Comparison of ENCODE assay signal across 1 cellular context in the genomic region with DNA sequence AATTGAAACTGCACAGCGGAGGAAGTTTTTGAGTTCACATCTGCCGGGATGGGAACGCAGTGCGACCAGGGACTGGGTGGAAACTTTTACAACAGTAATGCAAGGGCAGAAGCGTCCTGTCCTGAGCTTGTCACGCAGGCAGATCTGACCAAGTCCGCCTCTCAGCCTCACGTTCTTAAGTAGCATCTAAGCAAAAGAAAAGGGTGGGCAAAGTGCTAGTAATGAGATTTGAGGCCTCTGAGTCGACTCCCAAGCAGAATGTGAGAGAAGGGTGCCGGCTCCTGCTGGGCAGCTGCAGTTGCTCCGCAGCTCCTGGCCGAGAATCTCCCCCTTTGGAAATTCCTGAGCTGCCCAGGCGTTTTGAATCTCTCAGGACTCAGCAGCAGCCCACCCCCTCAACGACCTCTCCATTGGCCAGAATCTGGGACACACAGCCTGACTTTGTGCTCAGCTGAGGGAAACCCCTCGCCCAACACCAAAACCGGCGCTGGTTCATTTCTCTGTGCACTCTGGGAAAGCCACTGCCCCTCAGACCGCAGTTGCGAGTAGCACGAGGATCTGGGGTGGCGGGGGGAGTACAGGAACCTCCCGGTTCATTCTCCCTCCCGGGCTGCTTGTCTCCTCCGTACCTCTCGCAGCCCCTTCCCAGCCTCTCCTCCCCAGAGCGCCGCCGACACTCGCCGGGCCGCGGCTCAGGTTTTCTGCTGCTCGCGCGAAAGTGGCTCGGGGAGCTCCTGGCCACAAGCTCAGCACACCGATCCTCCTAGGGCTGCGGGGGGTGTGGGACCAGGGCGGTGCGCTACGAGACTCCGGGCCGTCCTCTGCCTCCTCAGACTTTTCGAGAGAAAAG.
A peak's percentile ranks its signal among the peaks of the same experiment; 100 is the strongest.
TF ChIP-seq lines count a peak whose summit lies in the region.

No MANE protein-coding gene starts in this region.

TF ChIP-seq in GM12878, 131 proteins besides CTCF, POLR2A, EP300 and RAD21 (continued from another document and continues in another):
- TF ChIP-seq GATAD2B (conservative IDR thresholded peaks at IDR 0.05; ENCODE audit: low read depth) (0 out of 2 replicates have a peak, but pooled peaks have one; percentile 34), NBN (IDR thresholded peaks at IDR 0.05) (no peak), BHLHE40 (IDR thresholded peaks at IDR 0.05; ENCODE audit: borderline replicate concordance in 1 of 2, low read depth in 2 of 2, low read length in 1 of 2) (peak; percentile 36; a peak in 2 of 4 replicates), ZZZ3 (IDR thresholded peaks at IDR 0.05; ENCODE audit: control insufficient read depth, insufficient read length, low read depth) (no peak), TCF7 (IDR thresholded peaks at IDR 0.05; ENCODE audit: borderline replicate concordance) (no peak), ESRRA (IDR thresholded peaks at IDR 0.05; ENCODE audit: low read length) (no peak), ETV6 (conservative IDR thresholded peaks at IDR 0.05 in 1 of 2, IDR thresholded peaks at IDR 0.05 in 1 of 2; ENCODE audit: borderline replicate concordance in 1 of 2, low read depth in 1 of 2) (no peak; a peak in 1 of 4 replicates), PAX5 (IDR thresholded peaks at IDR 0.05; ENCODE audit: borderline replicate concordance, low read depth, low read length) (no peak), EED (IDR thresholded peaks at IDR 0.05; ENCODE audit: low read depth) (peak; percentile 95), MEF2B (IDR thresholded peaks at IDR 0.05; ENCODE audit: partially characterized antibody, poor library complexity, severe bottlenecking) (no peak), PML (IDR thresholded peaks at IDR 0.05; ENCODE audit: low read length) (peak; percentile 63), NR2C2 (IDR thresholded peaks at IDR 0.05; ENCODE audit: borderline replicate concordance, control insufficient read depth, insufficient read length, low read depth) (no peak), CEBPB (IDR thresholded peaks at IDR 0.05; ENCODE audit: borderline replicate concordance in 1 of 2, low read depth in 2 of 2, low read length in 2 of 2) (no peak), MYB (IDR thresholded peaks at IDR 0.05; ENCODE audit: borderline replicate concordance, low read depth, low read length) (no peak), BRCA1 (IDR thresholded peaks at IDR 0.05; ENCODE audit: low read depth, low read length) (no peak), SRF (IDR thresholded peaks at IDR 0.05; ENCODE audit: low read depth in 2 of 2, low read length in 2 of 2) (peak in 1 of 2 experiments; percentile 54; a peak in 1 of 4 replicates), SMAD1 (IDR thresholded peaks at IDR 0.05; ENCODE audit: low read depth, partially characterized antibody) (no peak), CBFB (IDR thresholded peaks at IDR 0.05; ENCODE audit: low read depth) (peak; percentile 86; the same call in 1 of the 2 replicates), SPI1 (IDR thresholded peaks at IDR 0.05; ENCODE audit: borderline replicate concordance, insufficient read depth, low read depth, low read length) (no peak), SMAD5 (IDR thresholded peaks at IDR 0.05; ENCODE audit: low read depth) (peak; percentile 75; the same call in 1 of the 2 replicates), NR2F1 (conservative IDR thresholded peaks at IDR 0.05) (0 out of 2 replicates have a peak, but pooled peaks have one; percentile 19), SP1 (IDR thresholded peaks at IDR 0.05; ENCODE audit: low read depth, low read length) (peak; percentile 3), FOS (IDR thresholded peaks at IDR 0.05; ENCODE audit: borderline replicate concordance, extremely low read depth, insufficient read length) (no peak), FOXM1 (IDR thresholded peaks at IDR 0.05; ENCODE audit: low read depth, low read length) (no peak; the same call in 1 of the 2 replicates), ZSCAN29 (IDR thresholded peaks at IDR 0.05) (no peak), ATF7 (IDR thresholded peaks at IDR 0.05; ENCODE audit: low read depth) (no peak)
- TF ChIP-seq, protein P1, sequence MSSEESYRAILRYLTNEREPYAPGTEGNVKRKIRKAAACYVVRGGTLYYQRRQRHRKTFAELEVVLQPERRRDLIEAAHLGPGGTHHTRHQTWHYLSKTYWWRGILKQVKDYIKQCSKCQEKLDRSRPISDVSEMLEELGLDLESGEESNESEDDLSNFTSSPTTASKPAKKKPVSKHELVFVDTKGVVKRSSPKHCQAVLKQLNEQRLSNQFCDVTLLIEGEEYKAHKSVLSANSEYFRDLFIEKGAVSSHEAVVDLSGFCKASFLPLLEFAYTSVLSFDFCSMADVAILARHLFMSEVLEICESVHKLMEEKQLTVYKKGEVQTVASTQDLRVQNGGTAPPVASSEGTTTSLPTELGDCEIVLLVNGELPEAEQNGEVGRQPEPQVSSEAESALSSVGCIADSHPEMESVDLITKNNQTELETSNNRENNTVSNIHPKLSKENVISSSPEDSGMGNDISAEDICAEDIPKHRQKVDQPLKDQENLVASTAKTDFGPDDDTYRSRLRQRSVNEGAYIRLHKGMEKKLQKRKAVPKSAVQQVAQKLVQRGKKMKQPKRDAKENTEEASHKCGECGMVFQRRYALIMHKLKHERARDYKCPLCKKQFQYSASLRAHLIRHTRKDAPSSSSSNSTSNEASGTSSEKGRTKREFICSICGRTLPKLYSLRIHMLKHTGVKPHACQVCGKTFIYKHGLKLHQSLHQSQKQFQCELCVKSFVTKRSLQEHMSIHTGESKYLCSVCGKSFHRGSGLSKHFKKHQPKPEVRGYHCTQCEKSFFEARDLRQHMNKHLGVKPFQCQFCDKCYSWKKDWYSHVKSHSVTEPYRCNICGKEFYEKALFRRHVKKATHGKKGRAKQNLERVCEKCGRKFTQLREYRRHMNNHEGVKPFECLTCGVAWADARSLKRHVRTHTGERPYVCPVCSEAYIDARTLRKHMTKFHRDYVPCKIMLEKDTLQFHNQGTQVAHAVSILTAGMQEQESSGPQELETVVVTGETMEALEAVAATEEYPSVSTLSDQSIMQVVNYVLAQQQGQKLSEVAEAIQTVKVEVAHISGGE (CRISPR knock-in tag; IDR thresholded peaks at IDR 0.05), result no peak
- TF ChIP-seq, protein P2, sequence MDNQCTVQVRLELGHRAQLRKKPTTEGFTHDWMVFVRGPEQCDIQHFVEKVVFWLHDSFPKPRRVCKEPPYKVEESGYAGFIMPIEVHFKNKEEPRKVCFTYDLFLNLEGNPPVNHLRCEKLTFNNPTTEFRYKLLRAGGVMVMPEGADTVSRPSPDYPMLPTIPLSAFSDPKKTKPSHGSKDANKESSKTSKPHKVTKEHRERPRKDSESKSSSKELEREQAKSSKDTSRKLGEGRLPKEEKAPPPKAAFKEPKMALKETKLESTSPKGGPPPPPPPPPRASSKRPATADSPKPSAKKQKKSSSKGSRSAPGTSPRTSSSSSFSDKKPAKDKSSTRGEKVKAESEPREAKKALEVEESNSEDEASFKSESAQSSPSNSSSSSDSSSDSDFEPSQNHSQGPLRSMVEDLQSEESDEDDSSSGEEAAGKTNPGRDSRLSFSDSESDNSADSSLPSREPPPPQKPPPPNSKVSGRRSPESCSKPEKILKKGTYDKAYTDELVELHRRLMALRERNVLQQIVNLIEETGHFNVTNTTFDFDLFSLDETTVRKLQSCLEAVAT (IDR thresholded peaks at IDR 0.05), result no peak
- TF ChIP-seq, protein P3, sequence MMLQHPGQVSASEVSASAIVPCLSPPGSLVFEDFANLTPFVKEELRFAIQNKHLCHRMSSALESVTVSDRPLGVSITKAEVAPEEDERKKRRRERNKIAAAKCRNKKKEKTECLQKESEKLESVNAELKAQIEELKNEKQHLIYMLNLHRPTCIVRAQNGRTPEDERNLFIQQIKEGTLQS (IDR thresholded peaks at IDR 0.05; ENCODE audit: borderline replicate concordance, extremely low read depth, low read depth, low read length), result no peak
- TF ChIP-seq, protein P4, sequence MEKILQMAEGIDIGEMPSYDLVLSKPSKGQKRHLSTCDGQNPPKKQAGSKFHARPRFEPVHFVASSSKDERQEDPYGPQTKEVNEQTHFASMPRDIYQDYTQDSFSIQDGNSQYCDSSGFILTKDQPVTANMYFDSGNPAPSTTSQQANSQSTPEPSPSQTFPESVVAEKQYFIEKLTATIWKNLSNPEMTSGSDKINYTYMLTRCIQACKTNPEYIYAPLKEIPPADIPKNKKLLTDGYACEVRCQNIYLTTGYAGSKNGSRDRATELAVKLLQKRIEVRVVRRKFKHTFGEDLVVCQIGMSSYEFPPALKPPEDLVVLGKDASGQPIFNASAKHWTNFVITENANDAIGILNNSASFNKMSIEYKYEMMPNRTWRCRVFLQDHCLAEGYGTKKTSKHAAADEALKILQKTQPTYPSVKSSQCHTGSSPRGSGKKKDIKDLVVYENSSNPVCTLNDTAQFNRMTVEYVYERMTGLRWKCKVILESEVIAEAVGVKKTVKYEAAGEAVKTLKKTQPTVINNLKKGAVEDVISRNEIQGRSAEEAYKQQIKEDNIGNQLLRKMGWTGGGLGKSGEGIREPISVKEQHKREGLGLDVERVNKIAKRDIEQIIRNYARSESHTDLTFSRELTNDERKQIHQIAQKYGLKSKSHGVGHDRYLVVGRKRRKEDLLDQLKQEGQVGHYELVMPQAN (conservative IDR thresholded peaks at IDR 0.05), result no peak; the same call in 1 of the 2 replicates
- TF ChIP-seq, protein P5, sequence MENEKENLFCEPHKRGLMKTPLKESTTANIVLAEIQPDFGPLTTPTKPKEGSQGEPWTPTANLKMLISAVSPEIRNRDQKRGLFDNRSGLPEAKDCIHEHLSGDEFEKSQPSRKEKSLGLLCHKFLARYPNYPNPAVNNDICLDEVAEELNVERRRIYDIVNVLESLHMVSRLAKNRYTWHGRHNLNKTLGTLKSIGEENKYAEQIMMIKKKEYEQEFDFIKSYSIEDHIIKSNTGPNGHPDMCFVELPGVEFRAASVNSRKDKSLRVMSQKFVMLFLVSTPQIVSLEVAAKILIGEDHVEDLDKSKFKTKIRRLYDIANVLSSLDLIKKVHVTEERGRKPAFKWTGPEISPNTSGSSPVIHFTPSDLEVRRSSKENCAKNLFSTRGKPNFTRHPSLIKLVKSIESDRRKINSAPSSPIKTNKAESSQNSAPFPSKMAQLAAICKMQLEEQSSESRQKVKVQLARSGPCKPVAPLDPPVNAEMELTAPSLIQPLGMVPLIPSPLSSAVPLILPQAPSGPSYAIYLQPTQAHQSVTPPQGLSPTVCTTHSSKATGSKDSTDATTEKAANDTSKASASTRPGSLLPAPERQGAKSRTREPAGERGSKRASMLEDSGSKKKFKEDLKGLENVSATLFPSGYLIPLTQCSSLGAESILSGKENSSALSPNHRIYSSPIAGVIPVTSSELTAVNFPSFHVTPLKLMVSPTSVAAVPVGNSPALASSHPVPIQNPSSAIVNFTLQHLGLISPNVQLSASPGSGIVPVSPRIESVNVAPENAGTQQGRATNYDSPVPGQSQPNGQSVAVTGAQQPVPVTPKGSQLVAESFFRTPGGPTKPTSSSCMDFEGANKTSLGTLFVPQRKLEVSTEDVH (IDR thresholded peaks at IDR 0.05; ENCODE audit: low read depth, partially characterized antibody), result no peak
- TF ChIP-seq, protein P6, sequence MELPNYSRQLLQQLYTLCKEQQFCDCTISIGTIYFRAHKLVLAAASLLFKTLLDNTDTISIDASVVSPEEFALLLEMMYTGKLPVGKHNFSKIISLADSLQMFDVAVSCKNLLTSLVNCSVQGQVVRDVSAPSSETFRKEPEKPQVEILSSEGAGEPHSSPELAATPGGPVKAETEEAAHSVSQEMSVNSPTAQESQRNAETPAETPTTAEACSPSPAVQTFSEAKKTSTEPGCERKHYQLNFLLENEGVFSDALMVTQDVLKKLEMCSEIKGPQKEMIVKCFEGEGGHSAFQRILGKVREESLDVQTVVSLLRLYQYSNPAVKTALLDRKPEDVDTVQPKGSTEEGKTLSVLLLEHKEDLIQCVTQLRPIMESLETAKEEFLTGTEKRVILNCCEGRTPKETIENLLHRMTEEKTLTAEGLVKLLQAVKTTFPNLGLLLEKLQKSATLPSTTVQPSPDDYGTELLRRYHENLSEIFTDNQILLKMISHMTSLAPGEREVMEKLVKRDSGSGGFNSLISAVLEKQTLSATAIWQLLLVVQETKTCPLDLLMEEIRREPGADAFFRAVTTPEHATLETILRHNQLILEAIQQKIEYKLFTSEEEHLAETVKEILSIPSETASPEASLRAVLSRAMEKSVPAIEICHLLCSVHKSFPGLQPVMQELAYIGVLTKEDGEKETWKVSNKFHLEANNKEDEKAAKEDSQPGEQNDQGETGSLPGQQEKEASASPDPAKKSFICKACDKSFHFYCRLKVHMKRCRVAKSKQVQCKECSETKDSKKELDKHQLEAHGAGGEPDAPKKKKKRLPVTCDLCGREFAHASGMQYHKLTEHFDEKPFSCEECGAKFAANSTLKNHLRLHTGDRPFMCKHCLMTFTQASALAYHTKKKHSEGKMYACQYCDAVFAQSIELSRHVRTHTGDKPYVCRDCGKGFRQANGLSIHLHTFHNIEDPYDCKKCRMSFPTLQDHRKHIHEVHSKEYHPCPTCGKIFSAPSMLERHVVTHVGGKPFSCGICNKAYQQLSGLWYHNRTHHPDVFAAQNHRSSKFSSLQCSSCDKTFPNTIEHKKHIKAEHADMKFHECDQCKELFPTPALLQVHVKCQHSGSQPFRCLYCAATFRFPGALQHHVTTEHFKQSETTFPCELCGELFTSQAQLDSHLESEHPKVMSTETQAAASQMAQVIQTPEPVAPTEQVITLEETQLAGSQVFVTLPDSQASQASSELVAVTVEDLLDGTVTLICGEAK (IDR thresholded peaks at IDR 0.05; ENCODE audit: borderline replicate concordance), result no peak
- TF ChIP-seq, protein P7, sequence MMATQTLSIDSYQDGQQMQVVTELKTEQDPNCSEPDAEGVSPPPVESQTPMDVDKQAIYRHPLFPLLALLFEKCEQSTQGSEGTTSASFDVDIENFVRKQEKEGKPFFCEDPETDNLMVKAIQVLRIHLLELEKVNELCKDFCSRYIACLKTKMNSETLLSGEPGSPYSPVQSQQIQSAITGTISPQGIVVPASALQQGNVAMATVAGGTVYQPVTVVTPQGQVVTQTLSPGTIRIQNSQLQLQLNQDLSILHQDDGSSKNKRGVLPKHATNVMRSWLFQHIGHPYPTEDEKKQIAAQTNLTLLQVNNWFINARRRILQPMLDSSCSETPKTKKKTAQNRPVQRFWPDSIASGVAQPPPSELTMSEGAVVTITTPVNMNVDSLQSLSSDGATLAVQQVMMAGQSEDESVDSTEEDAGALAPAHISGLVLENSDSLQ (IDR thresholded peaks at IDR 0.05), result no peak
